Comparison of ENCODE assay signal across 17 cellular contexts in the genomic region with DNA sequence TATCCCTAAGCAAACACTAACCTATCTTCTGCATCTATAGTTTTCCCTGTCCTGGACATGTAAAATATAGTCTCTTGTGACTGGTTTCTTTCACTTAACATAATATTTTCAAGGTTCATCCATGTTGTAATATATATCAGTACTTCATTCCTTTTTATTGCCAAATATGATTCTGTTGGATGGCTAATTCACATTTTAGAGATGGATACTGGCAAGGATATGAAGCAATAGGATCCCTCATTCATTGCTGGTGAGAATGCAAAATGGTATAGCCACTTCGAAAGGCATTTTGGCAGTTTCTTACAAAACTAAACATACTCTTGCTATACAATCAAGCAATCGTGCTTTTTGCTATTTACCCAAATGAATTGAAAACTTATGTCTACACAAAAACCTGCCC. TPM values are rescaled to one million over a fixed set of nuclear protein-coding genes. Genes with fewer than 3 reads are reported as not detected.
"Had no signal": no experiment of that assay in that cellular context is flagged by ENCODE, and none has a peak within 500 bp of the region (broad histone marks: within the 10 kb centered on the region; RNA-seq: fewer than 3 reads in every experiment).

No MANE protein-coding gene starts in this region.

- H3K27me3 ChIP-seq: heart left ventricle, spleen had no signal

- H3K9me3 ChIP-seq: heart left ventricle, prostate gland, spleen, stomach, thoracic aorta had no signal

- H3K36me3 ChIP-seq: prostate gland, spleen, stomach, thoracic aorta had no signal

- ATAC-seq: heart left ventricle; left colon; left ventricle myocardium superior; naive thymus-derived CD4-positive, alpha-beta T cell; sciatic nerve had no signal

- H3K36me3 Mint-ChIP-seq: naive thymus-derived CD4-positive, alpha-beta T cell had no signal

- DNase-seq: erythroblast; heart left ventricle; hippocampal formation; left colon; left ventricle myocardium superior; naive thymus-derived CD4-positive, alpha-beta T cell; nephron progenitor cell; spleen; stimulated activated CD4-positive, alpha-beta T cell treated with anti-CD3 and anti-CD28 coated beads, Interleukin-2, amount 100 ng/mL, for 24 hours; stimulated activated naive CD4-positive, alpha-beta T cell; stomach; substantia nigra had no signal

- H3K27ac ChIP-seq: heart left ventricle, parathyroid adenoma, prostate gland, spleen, stomach, thoracic aorta had no signal

- H3K4me3 ChIP-seq: heart left ventricle, lung, prostate gland, spleen, stomach, thoracic aorta had no signal

- H3K4me3 Mint-ChIP-seq: naive thymus-derived CD4-positive, alpha-beta T cell; nephron progenitor cell had no signal

- H3K27ac Mint-ChIP-seq: naive thymus-derived CD4-positive, alpha-beta T cell; nephron progenitor cell had no signal

- H3K4me1 ChIP-seq: heart left ventricle, prostate gland, spleen had no signal

RNA-seq across cellular contexts. Expression of gene TCEAL7, which starts 33.0 kb away (rescaled TPM):
- total RNA-seq: naive thymus-derived CD4-positive, alpha-beta T cell had no signal
